15 cellular contexts compared by ENCODE assay signal in the genomic region with DNA sequence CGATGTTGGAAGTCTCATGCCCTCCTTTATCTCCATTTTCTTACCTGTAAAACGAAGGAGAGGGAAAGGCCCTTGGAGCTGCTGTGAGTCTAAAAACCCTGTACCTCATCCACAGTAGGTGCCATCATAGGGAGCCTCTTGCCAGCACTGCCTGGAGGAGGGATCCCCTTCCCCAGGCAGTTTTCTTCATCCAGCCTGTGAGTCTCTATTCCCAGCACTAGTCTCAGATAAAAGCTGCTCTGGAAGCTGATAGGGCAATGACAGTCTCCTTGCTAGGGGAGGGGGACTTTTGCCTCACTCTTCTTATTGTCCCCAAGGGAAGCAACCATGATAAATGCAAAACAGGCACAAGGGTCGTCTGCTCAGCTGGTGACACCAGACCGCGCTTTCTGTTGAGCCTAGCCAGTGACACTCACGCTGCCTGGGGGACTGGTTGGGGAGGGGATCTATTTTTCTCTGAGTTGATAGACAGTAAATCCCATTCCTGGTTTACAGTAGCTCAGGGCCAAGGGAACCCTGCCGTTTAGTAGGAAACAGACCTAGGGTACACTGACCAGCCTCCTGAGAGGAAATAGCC.
DNase-seq lines count a peak whose midpoint lies in the region; ATAC-seq and TF ChIP-seq lines count a peak whose summit lies in the region.
"Had no signal": no experiment of that assay in that cellular context is flagged by ENCODE, and none has a peak within 500 bp of the region (broad histone marks: within the 10 kb centered on the region; RNA-seq: fewer than 3 reads in every experiment).

No MANE protein-coding gene starts in this region.

- no peaks in the 10 kb centered on the region for H4K20me1 ChIP-seq in Loucy (ENCODE audit: insufficient read depth, low read length, poor library complexity, severe bottlenecking)
- H4K20me1 ChIP-seq in smooth muscle cell (ENCODE audit: low read depth), result no peaks in the 10 kb centered on the region

- no peaks in the 10 kb centered on the region for H3K27me3 ChIP-seq in Loucy (ENCODE audit: insufficient read depth, low read length, poor library complexity, severe bottlenecking)
- no peaks in the 10 kb centered on the region for H3K27me3 ChIP-seq in smooth muscle cell (ENCODE audit: low read depth)
- no peaks in the 10 kb centered on the region for H3K27me3 ChIP-seq in effector memory CD4-positive, alpha-beta T cell (replicated peaks; ENCODE audit: control insufficient read depth, insufficient read depth, low read length, poor library complexity, severe bottlenecking)

- H3F3A ChIP-seq in Loucy (ENCODE audit: low read depth), result no peaks in the 10 kb centered on the region
- peaks cover under 1% of the 10 kb centered on the region for H3F3A ChIP-seq in smooth muscle cell (ENCODE audit: low read depth)

- CTCF ChIA-PET in WTC11 (lab: Charles Lee), result interaction anchor here (0.5 to 3.2 kb wide), 33 partner anchors 9 to 486 kb away, joined by 3 to 44 read pairs (median 4); no protein-coding TSS in a partner anchor

- no peaks in the 10 kb centered on the region for H3K36me3 Mint-ChIP-seq in WTC11

- H2AFZ ChIP-seq in Loucy (ENCODE audit: low read length), result 0 out of 2 replicates have a peak overlapping the region, but pooled peaks have one; percentile 42
- H2AFZ ChIP-seq in smooth muscle cell (ENCODE audit: low read depth), result peak overlapping the region; percentile 27

- H3K79me2 ChIP-seq in Loucy (ENCODE audit: insufficient read depth, low read length), result no peaks in the 10 kb centered on the region
- H3K79me2 ChIP-seq in smooth muscle cell (ENCODE audit: low read depth), result no peaks in the 10 kb centered on the region

- 34% methylated on average over 7 of the region's 7 CpGs for WGBS in smooth muscle cell (ENCODE audit: low lambda C conversion rate)

- H3K36me3 ChIP-seq in Loucy (ENCODE audit: insufficient read depth, low read length), result no peaks in the 10 kb centered on the region
- no peaks in the 10 kb centered on the region for H3K36me3 ChIP-seq in smooth muscle cell (ENCODE audit: low read depth)
- H3K36me3 ChIP-seq in effector memory CD4-positive, alpha-beta T cell (ENCODE audit: control insufficient read depth, insufficient read depth, low read length), result no peaks in the 10 kb centered on the region

- peaks cover 6% of the 10 kb centered on the region for H3K9me3 Mint-ChIP-seq in WTC11
- H3K9me3 Mint-ChIP-seq: HFFc6 had no signal

- H3K9me2 ChIP-seq in Loucy (replicated peaks; ENCODE audit: low read depth, low read length), result no peaks in the 10 kb centered on the region

- no peak overlapping the region for H3K4me3 Mint-ChIP-seq in WTC11
- H3K4me3 Mint-ChIP-seq: HFFc6 had no signal

- H3K9ac ChIP-seq in Loucy (ENCODE audit: low read depth, low read length, poor library complexity, severe bottlenecking), result no peak overlapping the region
- H3K9ac ChIP-seq in smooth muscle cell (ENCODE audit: low read depth), result no peak overlapping the region

- H3K9me3 ChIP-seq in Loucy (ENCODE audit: insufficient read depth, low read depth, low read length), result no peaks in the 10 kb centered on the region
- no peaks in the 10 kb centered on the region for H3K9me3 ChIP-seq in smooth muscle cell (replicated peaks; ENCODE audit: low read depth)
- no peaks in the 10 kb centered on the region for H3K9me3 ChIP-seq in effector memory CD4-positive, alpha-beta T cell (ENCODE audit: control insufficient read depth, low read length)

- H3K27me3 Mint-ChIP-seq in WTC11 (ENCODE audit: low read depth), result no peaks in the 10 kb centered on the region; the same call in 1 of the 2 replicates

- no peak overlapping the region for H3K4me2 ChIP-seq in Loucy (ENCODE audit: low read depth, low read length, poor library complexity, severe bottlenecking)
- no peak overlapping the region for H3K4me2 ChIP-seq in smooth muscle cell

- POLR2A ChIA-PET in WTC11 (lab: Charles Lee), result no interaction called here

- peak; percentile 63 for ATAC-seq in WTC11
- ATAC-seq in GM21786 (IDR thresholded peaks at IDR 0.05; ENCODE audit: unreplicated experiment), result no peak
- ATAC-seq in GM19035 (IDR thresholded peaks at IDR 0.05; ENCODE audit: unreplicated experiment), result no peak

- DNase-seq in WTC11 (ENCODE audit: low spot score) (no peak), iPS-NIHi7 (ENCODE audit: extremely low spot score) (peak; percentile 41), smooth muscle cell (lab: John Stamatoyannopoulos, UW; ENCODE audit: unreplicated experiment) (no peak)
- no peak for DNase-seq in effector memory CD4-positive, alpha-beta T cell
- DNase-seq: C1 segment of cervical spinal cord, H7, NCI-H1930, NCI-H446 treated with DMSO at 0.1 percent for 48 hours, NCI-H774, Right ventricle myocardium superior had no signal

- TF ChIP-seq CTCF in Loucy (conservative IDR thresholded peaks at IDR 0.05; ENCODE audit: low read length) (no peak), WTC11 (IDR thresholded peaks at IDR 0.05) (no peak), smooth muscle cell (IDR thresholded peaks at IDR 0.05; ENCODE audit: borderline replicate concordance, insufficient read depth, poor library complexity, severe bottlenecking) (no peak)

- peaks cover 3% of the 10 kb centered on the region for H3K4me1 ChIP-seq in Loucy (ENCODE audit: insufficient read depth, low read length, poor library complexity, severe bottlenecking)
- H3K4me1 ChIP-seq in smooth muscle cell (ENCODE audit: low read depth), result peaks cover 7% of the 10 kb centered on the region
- H3K4me1 ChIP-seq in effector memory CD4-positive, alpha-beta T cell (ENCODE audit: control insufficient read depth, insufficient read depth, low read length, poor library complexity, severe bottlenecking), result no peaks in the 10 kb centered on the region

- H3K27ac ChIP-seq in smooth muscle cell (ENCODE audit: low read depth), result no peak overlapping the region
- no peak overlapping the region for H3K27ac ChIP-seq in effector memory CD4-positive, alpha-beta T cell (ENCODE audit: insufficient read depth, low read length, poor library complexity, severe bottlenecking)
- H3K27ac ChIP-seq: SK-N-MC had no signal

- H3K27ac Mint-ChIP-seq in WTC11, result no peak overlapping the region
- H3K27ac Mint-ChIP-seq: HFFc6 had no signal

- H3K4me3 ChIP-seq in Loucy (ENCODE audit: low read length, poor library complexity, severe bottlenecking) (no peak overlapping the region), smooth muscle cell (no peak overlapping the region)
- H3K4me3 ChIP-seq in effector memory CD4-positive, alpha-beta T cell (ENCODE audit: insufficient read depth, low read depth, low read length, poor library complexity, severe bottlenecking), result no peak overlapping the region
- H3K4me3 ChIP-seq: SK-N-MC had no signal

- H3K4me1 Mint-ChIP-seq in WTC11, result peaks cover 20% of the 10 kb centered on the region

TF ChIP-seq in WTC11, 78 proteins besides CTCF, POLR2A, EP300 and RAD21:
- TF ChIP-seq, protein P1, sequence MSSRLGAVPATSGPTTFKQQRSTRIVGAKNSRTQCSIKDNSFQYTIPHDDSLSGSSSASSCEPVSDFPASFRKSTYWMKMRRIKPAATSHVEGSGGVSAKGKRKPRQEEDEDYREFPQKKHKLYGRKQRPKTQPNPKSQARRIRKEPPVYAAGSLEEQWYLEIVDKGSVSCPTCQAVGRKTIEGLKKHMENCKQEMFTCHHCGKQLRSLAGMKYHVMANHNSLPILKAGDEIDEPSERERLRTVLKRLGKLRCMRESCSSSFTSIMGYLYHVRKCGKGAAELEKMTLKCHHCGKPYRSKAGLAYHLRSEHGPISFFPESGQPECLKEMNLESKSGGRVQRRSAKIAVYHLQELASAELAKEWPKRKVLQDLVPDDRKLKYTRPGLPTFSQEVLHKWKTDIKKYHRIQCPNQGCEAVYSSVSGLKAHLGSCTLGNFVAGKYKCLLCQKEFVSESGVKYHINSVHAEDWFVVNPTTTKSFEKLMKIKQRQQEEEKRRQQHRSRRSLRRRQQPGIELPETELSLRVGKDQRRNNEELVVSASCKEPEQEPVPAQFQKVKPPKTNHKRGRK (CRISPR knock-in tag; IDR thresholded peaks at IDR 0.05; ENCODE audit: borderline replicate concordance), result no peak
